Comparison of ENCODE assay signal across 8 cellular contexts in the genomic region with DNA sequence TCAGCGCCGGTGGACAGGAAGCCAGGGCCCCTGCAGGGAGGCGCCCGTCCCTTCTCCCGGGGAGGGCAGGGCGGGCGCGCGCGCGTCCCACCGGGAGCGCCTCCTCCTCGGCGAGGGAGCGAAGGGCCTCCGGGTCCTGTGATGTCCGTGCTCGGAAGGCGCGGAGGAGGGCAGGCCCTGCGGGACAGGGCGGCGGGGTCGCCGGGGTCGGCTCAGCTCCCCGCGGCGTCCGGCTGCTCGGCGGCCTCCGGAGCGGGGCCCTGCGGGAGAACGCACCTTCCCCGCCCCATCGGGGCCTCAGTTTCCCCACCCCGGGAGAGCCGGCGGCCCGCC. TPM values are rescaled to one million over a fixed set of nuclear protein-coding genes. Genes with fewer than 3 reads are reported as not detected.
DNase-seq lines count a peak whose midpoint lies in the region; ATAC-seq and TF ChIP-seq lines count a peak whose summit lies in the region.

No MANE protein-coding gene starts in this region.

- no peaks in the 10 kb centered on the region for H3K27me3 Mint-ChIP-seq in activated T-cell treated with anti-CD3 and anti-CD28 coated beads, Interleukin-2, amount 50 U/mL, for 24 hours

- ATAC-seq in HG02884 (IDR thresholded peaks at IDR 0.05; ENCODE audit: unreplicated experiment) (peak; percentile 24), lung (ENCODE audit: insufficient read depth, low FRiP score) (peak; percentile 28), upper lobe of left lung (ENCODE audit: low FRiP score in 2 of 2) (peak in 1 of 2 donors; percentile 57)

- no peaks in the 10 kb centered on the region for H3K9me3 Mint-ChIP-seq in activated T-cell treated with anti-CD3 and anti-CD28 coated beads, Interleukin-2, amount 50 U/mL, for 24 hours

- in situ Hi-C loops in GM13977 (cut with MboI; ENCODE audit: low pct_unique_long_range_greater_than_20kb, low sequenced_read_pairs, unreplicated experiment), result no loop called here

- no peak overlapping the region for H3K27ac Mint-ChIP-seq in activated T-cell treated with anti-CD3 and anti-CD28 coated beads, Interleukin-2, amount 50 U/mL, for 24 hours

- WGBS in lung, 2 donors, result 0 to 1% methylated on average over 19 to 43 of the region's 43 CpGs
- WGBS in upper lobe of left lung, 2 donors, result 0% methylated on average over 23 of the region's 43 CpGs; no CpG with 5 or more reads in 1 of the 2 donors

- H3K36me3 ChIP-seq in Peyer's patch, result no peaks in the 10 kb centered on the region
- no peaks in the 10 kb centered on the region for H3K36me3 ChIP-seq in lung (ENCODE audit: control insufficient read depth in 2 of 2, insufficient read depth in 2 of 2, low read length in 2 of 2)
- no peaks in the 10 kb centered on the region for H3K36me3 ChIP-seq in upper lobe of left lung

- no peak for DNase-seq in activated T-cell treated with anti-CD3 and anti-CD28 coated beads, Interleukin-2, amount 50 U/mL, for 24 hours
- DNase-seq in activated T-cell treated with anti-CD3 and anti-CD28 coated beads, Interleukin-2, amount 50 U/mL, for 1 hour, result no peak
- DNase-seq in Peyer's patch, result peak in 1 of 3 donors; percentile 75
- DNase-seq in coronary artery (ENCODE audit: low spot score), result no peak
- no peak for DNase-seq in lung (ENCODE audit: low spot score)
- DNase-seq in upper lobe of left lung, result peak in 1 of 2 donors; percentile 91
- no peak for DNase-seq in GM13977 (ENCODE audit: low spot score)

- H3K27me3 ChIP-seq in Peyer's patch (no peaks in the 10 kb centered on the region), lung (ENCODE audit: control insufficient read depth, insufficient read depth) (no peaks in the 10 kb centered on the region), upper lobe of left lung (no peaks in the 10 kb centered on the region)

- H3K27ac ChIP-seq in Peyer's patch (peak overlapping the region; percentile 74 to 97 (median 78)), coronary artery (peak overlapping the region; percentile 55 to 87), lung (ENCODE audit: low read depth in 1 of 2, low read length in 1 of 2) (peak overlapping the region; percentile 79 to 86), upper lobe of left lung (peak overlapping the region; percentile 74 to 91 (median 82))

- H3K4me1 ChIP-seq in Peyer's patch, result peaks cover 0 to 26% (median 11%) of the 10 kb centered on the region in 4 donors
- peaks cover 3% of the 10 kb centered on the region in 2 donors for H3K4me1 ChIP-seq in lung (ENCODE audit: control insufficient read depth in 2 of 2, insufficient read depth in 2 of 2, low read length in 2 of 2)
- peaks cover 9 to 36% (median 22%) of the 10 kb centered on the region in 4 donors for H3K4me1 ChIP-seq in upper lobe of left lung

- TF ChIP-seq CTCF in Peyer's patch (IDR thresholded peaks at IDR 0.05) (no peak), coronary artery (IDR thresholded peaks at IDR 0.05) (no peak), lung (IDR thresholded peaks at IDR 0.05; ENCODE audit: control extremely low read depth, extremely low read depth) (no peak), upper lobe of left lung (IDR thresholded peaks at IDR 0.05) (no peak), GM13977 (IDR thresholded peaks at IDR 0.05; ENCODE audit: extremely low read depth, insufficient read depth, missing control alignments) (no peak)

- TF ChIP-seq POLR2A in Peyer's patch (IDR thresholded peaks at IDR 0.05) (peak in 1 of 2 donors; percentile 19), upper lobe of left lung (IDR thresholded peaks at IDR 0.05) (no peak)

- H3K36me3 Mint-ChIP-seq in activated T-cell treated with anti-CD3 and anti-CD28 coated beads, Interleukin-2, amount 50 U/mL, for 24 hours (ENCODE audit: low read depth), result peaks cover 14% of the 10 kb centered on the region

- H3K4me3 ChIP-seq in Peyer's patch (peak overlapping the region; percentile 83 to 99 (median 92)), coronary artery (peak overlapping the region; percentile 95), lung (peak overlapping the region; percentile 89), upper lobe of left lung (peak overlapping the region; percentile 82 to 100 (median 94))

- peak overlapping the region; percentile 86 for H3K4me3 Mint-ChIP-seq in activated T-cell treated with anti-CD3 and anti-CD28 coated beads, Interleukin-2, amount 50 U/mL, for 24 hours

- H3K9me3 ChIP-seq in Peyer's patch (no peaks in the 10 kb centered on the region), lung (ENCODE audit: control insufficient read depth in 2 of 2, insufficient read depth in 1 of 2, low read length in 1 of 2) (no peaks in the 10 kb centered on the region), upper lobe of left lung (no peaks in the 10 kb centered on the region)

- no peak for TF ChIP-seq EP300 in upper lobe of left lung (IDR thresholded peaks at IDR 0.05)

- peaks cover 19% of the 10 kb centered on the region for H3K4me1 Mint-ChIP-seq in activated T-cell treated with anti-CD3 and anti-CD28 coated beads, Interleukin-2, amount 50 U/mL, for 24 hours (ENCODE audit: low read depth)

RNA-seq across cellular contexts. Expression of a gene that starts 0.3 kb away (rescaled TPM):
- total RNA-seq in Peyer's patch, result 10 to 100 TPM; 38.7 to 82.4 (median 61.6) TPM
- total RNA-seq in lung, result 10 to 100 TPM; 17.5 to 21.5 TPM
- 10 to 100 TPM in 1 of 2 donors, 1 to 10 TPM in 1; 8.6 to 30.5 TPM for polyA plus RNA-seq in lung
- total RNA-seq in upper lobe of left lung, result 100 to 1,000 TPM in 1 of 6 donors, 10 to 100 TPM in 5; 12.3 to 118 (median 24.8) TPM

RNA-seq across cellular contexts. Expression of a gene that starts 0.6 kb away (rescaled TPM):
- total RNA-seq in Peyer's patch (10 to 100 TPM; 28.2 to 37.3 (median 33.2) TPM), lung (10 to 100 TPM in 1 of 2 donors, 1 to 10 TPM in 1; 3.1 to 10.1 TPM), upper lobe of left lung (10 to 100 TPM in 3 of 6 donors, 1 to 10 TPM in 3; 3.3 to 34.6 (median 11.7) TPM)
- 10 to 100 TPM in 1 of 2 donors, 1 to 10 TPM in 1; 2.1 to 11.7 TPM for polyA plus RNA-seq in lung

RNA-seq across cellular contexts. Expression of a gene that starts 18.5 kb away (rescaled TPM):
- total RNA-seq in Peyer's patch (100 to 1,000 TPM in 2 of 4 donors, 10 to 100 TPM in 2; 26.4 to 143 (median 104) TPM), lung (under 1 TPM; 0.14 to 0.28 TPM), upper lobe of left lung (under 1 TPM in 2 of 6 donors, not detected in 4; 0.15 to 0.17 TPM)
- polyA plus RNA-seq in lung, result under 1 TPM; 0.08 to 0.45 TPM

RNA-seq across cellular contexts. Expression of a gene that starts 36.5 kb away (rescaled TPM):
- total RNA-seq in Peyer's patch, result 100 to 1,000 TPM in 3 of 4 donors, 10 to 100 TPM in 1; 47.0 to 135 (median 117) TPM
- 10 to 100 TPM; 13.8 to 34.1 TPM for total RNA-seq in lung
- polyA plus RNA-seq in lung, result 10 to 100 TPM; 26.1 to 39.8 TPM
- 10 to 100 TPM; 20.4 to 57.6 (median 25.9) TPM for total RNA-seq in upper lobe of left lung

Comparison
In these comparisons a context has a peak if more than half of its experiments do, and no peak if none do; other contexts are left out.
1. RNA of a gene that starts 18.5 kb away (total RNA-seq): 26.4 to 143 TPM in Peyer's patch; 0.14 to 0.28 TPM in lung and 0.15 to 0.17 TPM in upper lobe of left lung; every median in the first group is over 10 times any median in the second.
2. Peak in every context shown above with its lines, with median percentiles within 50 percentile points of each other: H3K27ac ChIP-seq and H3K4me3 ChIP-seq.